22 cellular contexts compared by ENCODE assay signal in genomic region chr14:82251434-82251833, GRCh38.
DNase-seq lines count a peak whose midpoint lies in the region; ATAC-seq and TF ChIP-seq lines count a peak whose summit lies in the region.
"Had no signal": no experiment of that assay in that cellular context is flagged by ENCODE, and none has a peak within 500 bp of the region (broad histone marks: within the 10 kb centered on the region; RNA-seq: fewer than 3 reads in every experiment).

No MANE protein-coding gene starts in this region.

- H3K18ac ChIP-seq in H9 (ENCODE audit: insufficient read length, low read depth, low read length): no peak overlapping the region

- H2BK5ac ChIP-seq in H9 (ENCODE audit: insufficient read length, low read length): no peak overlapping the region

- H2AFZ ChIP-seq in H9 (ENCODE audit: low read length): no peak overlapping the region
- H2AFZ ChIP-seq: GM23248 had no signal

- H2BK20ac ChIP-seq in H9 (ENCODE audit: low read depth, low read length, poor library complexity, severe bottlenecking): no peak overlapping the region

- no peak overlapping the region for H3K4me3 Mint-ChIP-seq in H9
- H3K4me3 Mint-ChIP-seq: B cell had no signal

- H3K9me3 ChIP-seq in H9 (ENCODE audit: control insufficient read depth, low read depth, low read length) (no peaks in the 10 kb centered on the region), iPS-15b (ENCODE audit: control insufficient read depth, insufficient read depth, low read length) (no peaks in the 10 kb centered on the region)
- H3K9me3 ChIP-seq: MG63 had no signal

- H3K56ac ChIP-seq in H9 (ENCODE audit: insufficient read length, low read depth, low read length): no peak overlapping the region

- no peaks in the 10 kb centered on the region for H3K79me1 ChIP-seq in H9 (ENCODE audit: insufficient read depth, low read depth, low read length, poor library complexity, severe bottlenecking)

- no peaks in the 10 kb centered on the region for H3K4me1 ChIP-seq in H9 (ENCODE audit: insufficient read depth, low read length)
- no peaks in the 10 kb centered on the region for H3K4me1 ChIP-seq in iPS-15b (ENCODE audit: control insufficient read depth, insufficient read depth, low read length)

- no peak overlapping the region for H2BK12ac ChIP-seq in H9 (ENCODE audit: insufficient read length, low read depth, low read length)

- no peak overlapping the region for H3K23ac ChIP-seq in H9 (ENCODE audit: insufficient read length, low read depth, low read length)

- no peak overlapping the region for H3K27ac ChIP-seq in H9 (ENCODE audit: insufficient read length, low read depth, low read length)
- H3K27ac ChIP-seq: GM23248 had no signal

- peaks cover 0 to 2% (median 0%) of the 10 kb centered on the region in 3 experiments; a peak in 1 of 7 replicates for H3K36me3 Mint-ChIP-seq in H9 (ENCODE audit: insufficient read depth in 1 of 3, low read depth in 3 of 3)

- H3K4ac ChIP-seq in H9 (ENCODE audit: low read depth, low read length): no peak overlapping the region

- H3K27me3 ChIP-seq in H9 (ENCODE audit: insufficient read depth, low read length): no peaks in the 10 kb centered on the region
- no peaks in the 10 kb centered on the region for H3K27me3 ChIP-seq in iPS-15b (ENCODE audit: control insufficient read depth, insufficient read depth, low read length)
- H3K27me3 ChIP-seq: MG63 had no signal

- H3K79me2 ChIP-seq in H9 (ENCODE audit: insufficient read depth, low read length): no peaks in the 10 kb centered on the region

- H3K23me2 ChIP-seq in H9 (ENCODE audit: insufficient read length, low read depth, low read length, poor library complexity, severe bottlenecking): no peaks in the 10 kb centered on the region

- H3K9ac ChIP-seq in H9 (ENCODE audit: extremely low read depth, insufficient read length, low read length) (no peak overlapping the region), iPS-15b (ENCODE audit: low read depth, low read length) (no peak overlapping the region)
- H3K9ac ChIP-seq: GM23248 had no signal

- no peaks in the 10 kb centered on the region for H3K36me3 ChIP-seq in iPS-15b (ENCODE audit: control insufficient read depth, insufficient read depth, low read length)
- H3K36me3 ChIP-seq: MG63 had no signal

- H3K4me3 ChIP-seq in iPS-15b (ENCODE audit: low read depth, low read length): peak overlapping the region; percentile 15
- H3K4me3 ChIP-seq: GM23248, MG63 had no signal

- no peak overlapping the region for H4K8ac ChIP-seq in H9 (replicated peaks; ENCODE audit: insufficient read length, low read depth, low read length)

- peak; percentile 46 for DNase-seq in A172 (ENCODE audit: low spot score)
- DNase-seq in H9: peak; percentile 71
- DNase-seq in SW480 (ENCODE audit: low spot score): peak; percentile 33
- no peak for DNase-seq in hepatic stellate cell (ENCODE audit: low spot score)
- DNase-seq: 8988T, DMS79 treated with DMSO at 0.1 percent for 48 hours, GDM1, GM23248, IMR-90, Karpas-422, MG63, NCI-H1092, NCI-H1694, NCI-H2081 treated with DMSO at 0.1 percent for 48 hours, NCI-H510A, NCI-H748 treated with DMSO at 0.1 percent for 48 hours, PC-3 had no signal

- no peaks in the 10 kb centered on the region for H3K27me3 Mint-ChIP-seq in H9 (ENCODE audit: low read depth)
- H3K27me3 Mint-ChIP-seq: B cell had no signal

- no peak overlapping the region for H2BK15ac ChIP-seq in H9 (ENCODE audit: low read depth, low read length)

- H3K14ac ChIP-seq in H9 (ENCODE audit: insufficient read depth, low read length): no peak overlapping the region

- TF ChIP-seq CTCF in H9 (conservative IDR thresholded peaks at IDR 0.05): no peak

- no peak overlapping the region for H3K4me2 ChIP-seq in H9 (ENCODE audit: insufficient read depth, insufficient read length, low read length)

- no peak overlapping the region for H2AK5ac ChIP-seq in H9 (ENCODE audit: insufficient read length, low read length)

- H4K5ac ChIP-seq in H9 (ENCODE audit: insufficient read length, low read depth, low read length): no peak overlapping the region

- H4K20me1 ChIP-seq in H9 (ENCODE audit: control insufficient read depth, insufficient read depth, insufficient read length): no peaks in the 10 kb centered on the region

- no peak overlapping the region for H4K91ac ChIP-seq in H9 (ENCODE audit: insufficient read length, low read depth, low read length)

- ATAC-seq in GM21619 (IDR thresholded peaks at IDR 0.05; ENCODE audit: unreplicated experiment) (no peak), GM21737 (IDR thresholded peaks at IDR 0.05; ENCODE audit: unreplicated experiment) (no peak), HG02678 (IDR thresholded peaks at IDR 0.05; ENCODE audit: unreplicated experiment) (no peak)
- ATAC-seq: PC-3 had no signal

- no peak overlapping the region for H3T11ph ChIP-seq in H9 (ENCODE audit: low read length)

- H2BK120ac ChIP-seq in H9 (ENCODE audit: low read depth, low read length, poor library complexity, severe bottlenecking): no peak overlapping the region

- no peak overlapping the region for H3K27ac Mint-ChIP-seq in H9
- H3K27ac Mint-ChIP-seq: B cell had no signal

- WGBS in H9 (ENCODE audit: extremely low coverage, insufficient read length, low lambda C conversion rate): no CpG with 5 or more reads among the region's 8 CpGs

- peaks cover 0 to 2% of the 10 kb centered on the region in 2 experiments; a peak in 1 of 5 replicates for H3K9me3 Mint-ChIP-seq in H9

- H3K4me1 Mint-ChIP-seq in H9: no peaks in the 10 kb centered on the region
- H3K4me1 Mint-ChIP-seq: B cell had no signal
